1 cellular context compared by ENCODE assay signal in the genomic region with DNA sequence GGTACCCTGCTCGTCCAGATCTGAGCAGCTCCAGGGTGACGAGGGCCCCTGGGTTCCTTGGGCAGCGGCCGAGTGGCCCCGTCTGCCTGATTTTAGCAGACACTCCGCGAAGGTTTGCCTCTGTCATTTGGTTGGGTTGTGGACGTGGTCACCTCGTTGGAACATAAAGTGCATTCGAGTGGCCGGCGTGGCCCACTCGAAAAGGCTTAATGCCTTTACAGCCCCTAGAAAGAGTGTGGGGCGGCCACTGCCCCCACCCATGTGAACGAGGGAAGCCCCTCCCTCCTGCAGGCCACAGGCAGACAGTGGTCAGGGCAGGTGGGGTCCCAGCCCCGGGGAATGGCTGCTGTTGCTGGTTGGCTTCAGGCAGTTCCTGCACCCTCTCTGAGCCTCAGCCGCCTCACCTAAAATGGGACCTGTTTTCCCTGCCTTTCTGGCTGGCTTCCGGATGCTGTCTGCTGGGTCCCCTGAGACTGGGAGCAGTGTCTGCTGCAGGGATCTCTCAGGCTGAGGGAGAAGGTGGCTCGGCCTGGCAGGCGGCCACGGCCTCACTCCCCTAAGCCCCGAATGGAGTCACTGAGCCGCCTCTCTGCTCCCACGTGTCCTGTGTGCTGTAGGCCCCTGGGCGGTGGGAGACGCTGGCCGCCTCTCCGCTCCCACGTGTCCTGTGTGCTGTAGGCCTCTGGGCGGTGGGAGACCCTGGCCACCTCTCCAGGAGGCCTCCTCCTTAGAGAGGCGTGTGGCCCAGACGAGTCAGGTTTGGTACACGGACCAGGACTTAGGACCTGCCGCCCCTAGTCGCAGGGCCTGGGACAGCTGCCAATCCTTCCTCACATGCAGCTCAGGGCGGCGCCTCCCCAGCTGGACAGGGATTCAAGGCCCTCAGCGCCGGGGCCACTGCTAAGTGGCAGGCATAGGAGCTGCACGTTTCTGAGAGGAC.
A peak's percentile ranks its signal among the peaks of the same experiment; 100 is the strongest.
TF ChIP-seq lines count a peak whose summit lies in the region.

No MANE protein-coding gene starts in this region.

TF ChIP-seq in HEK293, 187 proteins besides CTCF, POLR2A, EP300 and RAD21:
- TF ChIP-seq ZNF292 (tag by site-specific recombination; IDR thresholded peaks at IDR 0.05; ENCODE audit: borderline replicate concordance, low read depth) (no peak), ZNF239 (tag by site-specific recombination; IDR thresholded peaks at IDR 0.05) (no peak), ZFHX2 (tag by site-specific recombination; conservative IDR thresholded peaks at IDR 0.05) (peak; percentile 33)
- TF ChIP-seq, protein P1, sequence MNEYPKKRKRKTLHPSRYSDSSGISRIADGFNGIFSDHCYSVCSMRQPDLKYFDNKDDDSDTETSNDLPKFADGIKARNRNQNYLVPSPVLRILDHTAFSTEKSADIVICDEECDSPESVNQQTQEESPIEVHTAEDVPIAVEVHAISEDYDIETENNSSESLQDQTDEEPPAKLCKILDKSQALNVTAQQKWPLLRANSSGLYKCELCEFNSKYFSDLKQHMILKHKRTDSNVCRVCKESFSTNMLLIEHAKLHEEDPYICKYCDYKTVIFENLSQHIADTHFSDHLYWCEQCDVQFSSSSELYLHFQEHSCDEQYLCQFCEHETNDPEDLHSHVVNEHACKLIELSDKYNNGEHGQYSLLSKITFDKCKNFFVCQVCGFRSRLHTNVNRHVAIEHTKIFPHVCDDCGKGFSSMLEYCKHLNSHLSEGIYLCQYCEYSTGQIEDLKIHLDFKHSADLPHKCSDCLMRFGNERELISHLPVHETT (tag by site-specific recombination; IDR thresholded peaks at IDR 0.05) = no peak
